In genomic region chr11:71431271-71431670, GRCh38 we compare ENCODE assay signal across 24 cellular contexts. TPM values are rescaled to one million over a fixed set of nuclear protein-coding genes. Genes with fewer than 3 reads are reported as not detected.
DNase-seq lines count a peak whose midpoint lies in the region; ATAC-seq, FAIRE-seq and TF ChIP-seq lines count a peak whose summit lies in the region.
"Had no signal": no experiment of that assay in that cellular context is flagged by ENCODE, and none has a peak within 500 bp of the region (broad histone marks: within the 10 kb centered on the region; RNA-seq: fewer than 3 reads in every experiment).

No MANE protein-coding gene starts in this region.

- POLR2A ChIA-PET in WTC11 (lab: Charles Lee) = no interaction called here

- no peak for TF ChIP-seq CTCF in WTC11 (IDR thresholded peaks at IDR 0.05)
- TF ChIP-seq CTCF in endothelial cell (IDR thresholded peaks at IDR 0.05; ENCODE audit: unreplicated experiment) = no peak
- TF ChIP-seq CTCF in upper lobe of right lung (IDR thresholded peaks at IDR 0.05) = no peak
- no peak for TF ChIP-seq CTCF in kidney (IDR thresholded peaks at IDR 0.05; ENCODE audit: borderline replicate concordance, extremely low read depth, insufficient read depth)

- no peak overlapping the region for H2BK120ac ChIP-seq in neuronal stem cell (ENCODE audit: low read depth, low read length)

- H4K8ac ChIP-seq in neuronal stem cell (ENCODE audit: low read depth, low read length) = no peak overlapping the region

- H3K9ac ChIP-seq in neuronal stem cell (ENCODE audit: low read depth, low read length, poor library complexity) (no peak overlapping the region), kidney (ENCODE audit: low read length in 2 of 2) (no peak overlapping the region)
- H3K9ac ChIP-seq: GM23248, KMS-11 had no signal

- H3K27ac ChIP-seq in neuronal stem cell (replicated peaks; ENCODE audit: low read length) (no peak overlapping the region), upper lobe of right lung (no peak overlapping the region), kidney (ENCODE audit: low read depth in 2 of 2, low read length in 2 of 2) (no peak overlapping the region)
- H3K27ac ChIP-seq: GM23248, HL-60, KMS-11 had no signal

- H2AK5ac ChIP-seq in neuronal stem cell (ENCODE audit: low read depth, low read length) = no peak overlapping the region

- no peak for FAIRE-seq in kidney (lab: Jason Lieb, UNC)
- FAIRE-seq: GM12878, HepG2 had no signal

- no peak overlapping the region for H3K27ac Mint-ChIP-seq in WTC11
- H3K27ac Mint-ChIP-seq in endothelial cell (ENCODE audit: unreplicated experiment) = no peak overlapping the region
- H3K27ac Mint-ChIP-seq: CD4-positive, CD25-positive, alpha-beta regulatory T cell had no signal

- no peak overlapping the region for H2BK12ac ChIP-seq in neuronal stem cell (ENCODE audit: low read length)

- H4K91ac ChIP-seq in neuronal stem cell (ENCODE audit: low read depth, low read length, poor library complexity) = no peak overlapping the region

- H3K27me3 ChIP-seq in neuronal stem cell (ENCODE audit: control insufficient read depth in 3 of 3, insufficient read depth in 3 of 3, low read depth in 1 of 3, low read length in 3 of 3) (no peaks in the 10 kb centered on the region), upper lobe of right lung (no peaks in the 10 kb centered on the region)
- H3K27me3 ChIP-seq: BE2C had no signal

- CTCF ChIA-PET in WTC11 (lab: Charles Lee) = interaction anchor here (0.9 kb wide), 1 partner anchor 13 kb away, joined by 3 read pairs; no protein-coding TSS in a partner anchor

- H3K14ac ChIP-seq in neuronal stem cell (ENCODE audit: low read length) = peak overlapping the region; percentile 57

- H3K36me3 ChIP-seq in neuronal stem cell (replicated peaks in 1 of 2; ENCODE audit: control insufficient read depth in 2 of 2, insufficient read depth in 2 of 2, low read length in 2 of 2) (peaks cover 23% of the 10 kb centered on the region in 2 donors), upper lobe of right lung (peaks cover 9% of the 10 kb centered on the region), kidney (ENCODE audit: control insufficient read depth in 1 of 2, insufficient read depth in 2 of 2, low read length in 2 of 2) (no peaks in the 10 kb centered on the region)
- H3K36me3 ChIP-seq: BE2C had no signal

- 0 out of 2 replicates have a peak, but pooled peaks cover 3% of the 10 kb centered on the region for H3K4me1 Mint-ChIP-seq in WTC11
- no peaks in the 10 kb centered on the region for H3K4me1 Mint-ChIP-seq in endothelial cell (ENCODE audit: unreplicated experiment)

- H3K4me3 ChIP-seq in neuronal stem cell (ENCODE audit: low read length in 2 of 2) (no peak overlapping the region), upper lobe of right lung (no peak overlapping the region), kidney (ENCODE audit: low read length in 2 of 2) (no peak overlapping the region)
- H3K4me3 ChIP-seq: GM12878, GM23248 had no signal

- no peak for DNase-seq in WTC11 (ENCODE audit: low spot score)
- no peak for DNase-seq in endothelial cell (ENCODE audit: low spot score)
- no peak for DNase-seq in neuronal stem cell (ENCODE audit: low spot score)
- DNase-seq in upper lobe of right lung = peak; percentile 29
- no peak for DNase-seq in kidney
- no peak for DNase-seq in activated CD4-positive, alpha-beta T cell treated with anti-CD3 and anti-CD28 coated beads for 4 hours
- DNase-seq in DMS 273 treated with DMSO at 0.1 percent for 48 hours (lab: John Stamatoyannopoulos, UW) = no peak
- DNase-seq: BE2C; CD4-positive, CD25-positive, alpha-beta regulatory T cell; DMS79 treated with DMSO at 0.1 percent for 48 hours; GM23248; HCEC 1CT; NCI-H1105; NCI-H146; NCI-H2029; NCI-H226; NCI-H510A treated with DMSO at 0.1 percent for 48 hours; NCI-H748 treated with DMSO at 0.1 percent for 48 hours; SIG-M5 had no signal

- no peak overlapping the region for H3K4me2 ChIP-seq in neuronal stem cell (ENCODE audit: insufficient read depth, low read length, poor library complexity, severe bottlenecking)
- H3K4me2 ChIP-seq: KMS-11 had no signal

- intact Hi-C loops in upper lobe of right lung (cut with DNase I) (no loop called here), kidney (cut with DNase I) (no loop called here)

- H3K18ac ChIP-seq in neuronal stem cell (ENCODE audit: low read length) = no peak overlapping the region

- no CpG with 5 or more reads among the region's 7 CpGs for WGBS in neuronal stem cell (ENCODE audit: extremely low coverage in 2 of 2, insufficient read length in 2 of 2, insufficient replicate concordance in 1 of 2), 2 donors

- H3K9me3 Mint-ChIP-seq in WTC11 (peaks cover 12% of the 10 kb centered on the region), endothelial cell (ENCODE audit: unreplicated experiment) (no peaks in the 10 kb centered on the region)

- no peak overlapping the region for H3K4ac ChIP-seq in neuronal stem cell (ENCODE audit: low read length)

- H3K36me3 Mint-ChIP-seq in WTC11 (peaks cover 14% of the 10 kb centered on the region), endothelial cell (ENCODE audit: low read depth, unreplicated experiment) (peaks cover 20% of the 10 kb centered on the region)

- H3K4me1 ChIP-seq in neuronal stem cell (ENCODE audit: control insufficient read depth in 2 of 2, insufficient read depth in 1 of 2, low read depth in 1 of 2, low read length in 2 of 2) (peaks cover 0 to 4% of the 10 kb centered on the region in 2 donors), upper lobe of right lung (peaks cover 9% of the 10 kb centered on the region), kidney (ENCODE audit: control insufficient read depth in 1 of 2, insufficient read depth in 1 of 2, low read depth in 1 of 2, low read length in 2 of 2) (no peaks in the 10 kb centered on the region)
- H3K4me1 ChIP-seq: BE2C had no signal

- H3K23ac ChIP-seq in neuronal stem cell (ENCODE audit: low read depth, low read length, poor library complexity) = no peak overlapping the region

- H3K9me3 ChIP-seq in neuronal stem cell (replicated peaks in 1 of 2; ENCODE audit: control insufficient read depth in 2 of 2, insufficient read depth in 1 of 2, low read depth in 1 of 2, low read length in 2 of 2) = peaks cover 3 to 5% of the 10 kb centered on the region in 2 donors
- H3K9me3 ChIP-seq in upper lobe of right lung = no peaks in the 10 kb centered on the region
- H3K9me3 ChIP-seq in kidney (ENCODE audit: control insufficient read depth in 1 of 2, low read length in 2 of 2) = no peaks in the 10 kb centered on the region
- H3K9me3 ChIP-seq: BE2C had no signal

- H3K27me3 Mint-ChIP-seq in WTC11 (ENCODE audit: low read depth) = no peaks in the 10 kb centered on the region; the same call in 1 of the 2 replicates
- H3K27me3 Mint-ChIP-seq in endothelial cell (ENCODE audit: unreplicated experiment) = peaks cover 2% of the 10 kb centered on the region
- H3K27me3 Mint-ChIP-seq: CD4-positive, CD25-positive, alpha-beta regulatory T cell had no signal

- ATAC-seq in WTC11 (peak; percentile 49), upper lobe of right lung (no peak)
- ATAC-seq: GM12878, HepG2, Panc1 had no signal

- H2BK15ac ChIP-seq in neuronal stem cell (ENCODE audit: low read length) = no peak overlapping the region

- H2AFZ ChIP-seq in neuronal stem cell (ENCODE audit: low read length) = no peak overlapping the region
- H2AFZ ChIP-seq: GM23248 had no signal

- no peak overlapping the region for H2BK5ac ChIP-seq in neuronal stem cell (ENCODE audit: low read length)

- H3K4me3 Mint-ChIP-seq in WTC11 (no peak overlapping the region), endothelial cell (ENCODE audit: unreplicated experiment) (peak overlapping the region; percentile 47)
- H3K4me3 Mint-ChIP-seq: CD4-positive, CD25-positive, alpha-beta regulatory T cell had no signal

- peaks cover 6% of the 10 kb centered on the region for H3K79me1 ChIP-seq in neuronal stem cell (ENCODE audit: low read depth, low read length)

TF ChIP-seq in WTC11, 78 proteins besides CTCF, POLR2A, EP300 and RAD21:
- TF ChIP-seq, protein P1, sequence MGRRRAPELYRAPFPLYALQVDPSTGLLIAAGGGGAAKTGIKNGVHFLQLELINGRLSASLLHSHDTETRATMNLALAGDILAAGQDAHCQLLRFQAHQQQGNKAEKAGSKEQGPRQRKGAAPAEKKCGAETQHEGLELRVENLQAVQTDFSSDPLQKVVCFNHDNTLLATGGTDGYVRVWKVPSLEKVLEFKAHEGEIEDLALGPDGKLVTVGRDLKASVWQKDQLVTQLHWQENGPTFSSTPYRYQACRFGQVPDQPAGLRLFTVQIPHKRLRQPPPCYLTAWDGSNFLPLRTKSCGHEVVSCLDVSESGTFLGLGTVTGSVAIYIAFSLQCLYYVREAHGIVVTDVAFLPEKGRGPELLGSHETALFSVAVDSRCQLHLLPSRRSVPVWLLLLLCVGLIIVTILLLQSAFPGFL (CRISPR knock-in tag; IDR thresholded peaks at IDR 0.05; ENCODE audit: borderline replicate concordance) = no peak
TF ChIP-seq in WTC11: peak in this region for 0.

RNA-seq across cellular contexts. Expression of gene DHCR7, which starts 16.9 kb away (rescaled TPM):
- total RNA-seq in WTC11 (2021) (104 to 120 TPM (median 120 TPM) in 3 replicates), endothelial cell (ENCODE audit: unreplicated experiment) (130 TPM), upper lobe of right lung (105 TPM), kidney (17.8 TPM)
- 138 TPM for polyA plus RNA-seq in neuronal stem cell (2013, experiment 1 of 2)
- polyA plus RNA-seq in neuronal stem cell (2013, experiment 2 of 2) = 140 TPM
- polyA plus RNA-seq in kidney (ENCODE audit: insufficient read depth, low read depth, low replicate concordance) = 35.2 TPM

RNA-seq across cellular contexts. Expression of gene NADSYN1, which starts 21.7 kb away (rescaled TPM):
- 43.4 to 45.6 TPM (median 45.1 TPM) in 3 replicates for total RNA-seq in WTC11 (2021)
- 69.0 TPM for total RNA-seq in endothelial cell (ENCODE audit: unreplicated experiment)
- polyA plus RNA-seq in neuronal stem cell (2013, experiment 1 of 2) = 16.3 TPM
- 16.8 TPM for polyA plus RNA-seq in neuronal stem cell (2013, experiment 2 of 2)
- total RNA-seq in upper lobe of right lung = 91.3 TPM
- 72.9 TPM for total RNA-seq in kidney
- polyA plus RNA-seq in kidney (ENCODE audit: insufficient read depth, low read depth, low replicate concordance) = 34.9 TPM
